34 cellular contexts compared by ENCODE assay signal in the genomic region with DNA sequence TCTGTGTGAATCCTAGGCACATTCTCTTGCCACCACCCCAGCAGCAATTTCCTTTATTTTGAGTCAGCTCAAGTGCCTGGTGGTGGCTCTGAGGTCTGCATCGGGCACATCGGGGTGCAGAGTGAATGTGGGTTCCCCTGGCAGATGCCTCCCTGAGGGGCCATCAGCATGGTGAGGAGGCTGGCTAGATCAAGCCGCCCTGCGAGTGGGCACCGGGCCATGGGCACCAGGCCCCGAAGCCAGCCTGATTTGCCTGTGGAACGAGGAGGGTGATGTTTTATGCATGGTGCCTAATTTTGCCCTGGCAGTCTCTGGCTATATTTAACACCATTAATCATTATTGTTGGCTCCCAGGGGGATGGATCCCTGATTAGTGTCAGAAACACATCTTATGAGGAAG. TPM values are rescaled to one million over a fixed set of nuclear protein-coding genes. Genes with fewer than 3 reads are reported as not detected.
"Had no signal": no experiment of that assay in that cellular context is flagged by ENCODE, and none has a peak within 500 bp of the region (broad histone marks: within the 10 kb centered on the region; RNA-seq: fewer than 3 reads in every experiment).

No MANE protein-coding gene starts in this region.

- H3K36me3 ChIP-seq: adrenal gland, esophagus squamous epithelium, gastroesophageal sphincter, heart right ventricle had no signal

- DNase-seq: activated CD4-positive, alpha-beta memory T cell treated with anti-CD3 and anti-CD28 coated beads, Interleukin-2, amount 10 ng/mL, durations not matched to agents 7 days and 5 days; activated CD4-positive, alpha-beta T cell treated with anti-CD3 and anti-CD28 coated beads for 36 hours; activated CD4-positive, alpha-beta T cell treated with anti-CD3 and anti-CD28 coated beads, Interleukin-2, amount 10 ng/mL, durations not matched to agents 24 days and 14 days; activated CD4-positive, alpha-beta T cell treated with anti-CD3 and anti-CD28 coated beads, Interleukin-2, amount 50 U/mL, for 4 hours; activated CD4-positive, CD25-positive, alpha-beta regulatory T cell; activated CD4-positive, CD25-positive, alpha-beta regulatory T cell treated with anti-CD3 and anti-CD28 coated beads, Interleukin-2, amount 50 U/mL, for 72 hours; activated CD8-positive, alpha-beta memory T cell treated with anti-CD3 and anti-CD28 coated beads, Interleukin-2, amount 50 U/mL, for 48 hours; activated naive CD4-positive, alpha-beta T cell treated with anti-CD3 and anti-CD28 coated beads for 36 hours; activated naive CD8-positive, alpha-beta T cell treated with anti-CD3 and anti-CD28 coated beads for 36 hours; activated naive CD8-positive, alpha-beta T cell treated with anti-CD3 and anti-CD28 coated beads, Interleukin-2, amount 50 U/mL, for 24 hours; activated T-cell treated with anti-CD3 and anti-CD28 coated beads for 4 hours; activated T-cell treated with anti-CD3 and anti-CD28 coated beads, Interleukin-2, amount 50 U/mL, for 24 hours; activated T-cell treated with anti-CD3 and anti-CD28 coated beads, Interleukin-2, amount 50 U/mL, for 72 hours; adrenal gland; amygdala; aorta; body of pancreas; effector CD8-positive, alpha-beta T cell; esophagus squamous epithelium; foreskin melanocyte; heart right ventricle; T-helper 1 cell; T-helper 17 cell; T1000 had no signal

- H3K4me3 Mint-ChIP-seq: activated CD4-positive, alpha-beta memory T cell treated with anti-CD3 and anti-CD28 coated beads, Interleukin-2, amount 10 ng/mL, durations not matched to agents 7 days and 5 days; activated CD4-positive, alpha-beta T cell treated with anti-CD3 and anti-CD28 coated beads for 36 hours; activated CD4-positive, alpha-beta T cell treated with anti-CD3 and anti-CD28 coated beads, Interleukin-2, amount 10 ng/mL, durations not matched to agents 24 days and 14 days; activated naive CD4-positive, alpha-beta T cell treated with anti-CD3 and anti-CD28 coated beads for 36 hours; activated naive CD4-positive, alpha-beta T cell treated with anti-CD3 and anti-CD28 coated beads, Interleukin-2, amount 50 U/mL, for 24 hours; activated naive CD8-positive, alpha-beta T cell treated with anti-CD3 and anti-CD28 coated beads for 36 hours; activated naive CD8-positive, alpha-beta T cell treated with anti-CD3 and anti-CD28 coated beads, Interleukin-2, amount 50 U/mL, for 24 hours; activated T-cell treated with anti-CD3 and anti-CD28 coated beads, Interleukin-2, amount 50 U/mL, for 24 hours; activated T-cell treated with anti-CD3 and anti-CD28 coated beads, Interleukin-2, amount 50 U/mL, for 72 hours; T-helper 17 cell; T-helper 2 cell treated with Interferon-gamma antibody and Interleukin-4, amounts not matched to agents 5 μg/mL and 100 μg/mL, for 36 hours had no signal

- H3K27ac Mint-ChIP-seq: activated CD4-positive, alpha-beta memory T cell treated with anti-CD3 and anti-CD28 coated beads, Interleukin-2, amount 10 ng/mL, durations not matched to agents 7 days and 5 days; activated CD4-positive, alpha-beta T cell treated with anti-CD3 and anti-CD28 coated beads for 36 hours; activated CD4-positive, alpha-beta T cell treated with anti-CD3 and anti-CD28 coated beads, Interleukin-2, amount 10 ng/mL, durations not matched to agents 24 days and 14 days; activated naive CD4-positive, alpha-beta T cell treated with anti-CD3 and anti-CD28 coated beads for 36 hours; activated naive CD4-positive, alpha-beta T cell treated with anti-CD3 and anti-CD28 coated beads, Interleukin-2, amount 50 U/mL, for 24 hours; activated naive CD8-positive, alpha-beta T cell treated with anti-CD3 and anti-CD28 coated beads for 36 hours; activated naive CD8-positive, alpha-beta T cell treated with anti-CD3 and anti-CD28 coated beads, Interleukin-2, amount 50 U/mL, for 24 hours; activated T-cell treated with anti-CD3 and anti-CD28 coated beads, Interleukin-2, amount 50 U/mL, for 24 hours; activated T-cell treated with anti-CD3 and anti-CD28 coated beads, Interleukin-2, amount 50 U/mL, for 72 hours; T-helper 17 cell; T-helper 2 cell treated with Interferon-gamma antibody and Interleukin-4, amounts not matched to agents 5 μg/mL and 100 μg/mL, for 36 hours had no signal

- H3K36me3 Mint-ChIP-seq: activated naive CD4-positive, alpha-beta T cell treated with anti-CD3 and anti-CD28 coated beads, Interleukin-2, amount 50 U/mL, for 24 hours; activated naive CD8-positive, alpha-beta T cell treated with anti-CD3 and anti-CD28 coated beads for 36 hours had no signal

- H3K27me3 ChIP-seq: body of pancreas had no signal

- H3K9me3 Mint-ChIP-seq: activated CD4-positive, alpha-beta T cell treated with anti-CD3 and anti-CD28 coated beads, Interleukin-2, amount 10 ng/mL, durations not matched to agents 24 days and 14 days; activated naive CD4-positive, alpha-beta T cell treated with anti-CD3 and anti-CD28 coated beads for 36 hours; activated naive CD4-positive, alpha-beta T cell treated with anti-CD3 and anti-CD28 coated beads, Interleukin-2, amount 50 U/mL, for 24 hours; activated naive CD8-positive, alpha-beta T cell treated with anti-CD3 and anti-CD28 coated beads for 36 hours; activated naive CD8-positive, alpha-beta T cell treated with anti-CD3 and anti-CD28 coated beads, Interleukin-2, amount 50 U/mL, for 24 hours; activated T-cell treated with anti-CD3 and anti-CD28 coated beads, Interleukin-2, amount 50 U/mL, for 24 hours; activated T-cell treated with anti-CD3 and anti-CD28 coated beads, Interleukin-2, amount 50 U/mL, for 72 hours; T-helper 2 cell treated with Interferon-gamma antibody and Interleukin-4, amounts not matched to agents 5 μg/mL and 100 μg/mL, for 36 hours had no signal

- H3K27me3 Mint-ChIP-seq: activated CD4-positive, alpha-beta memory T cell treated with anti-CD3 and anti-CD28 coated beads, Interleukin-2, amount 10 ng/mL, durations not matched to agents 7 days and 5 days; activated CD4-positive, alpha-beta T cell treated with anti-CD3 and anti-CD28 coated beads, Interleukin-2, amount 10 ng/mL, durations not matched to agents 24 days and 14 days had no signal

- H3K4me1 ChIP-seq: adrenal gland, body of pancreas, esophagus squamous epithelium had no signal

- ATAC-seq: activated CD4-positive, alpha-beta T cell treated with anti-CD3 and anti-CD28 coated beads for 36 hours; activated naive CD8-positive, alpha-beta T cell treated with anti-CD3 and anti-CD28 coated beads, Interleukin-2, amount 50 U/mL, for 24 hours; activated T-cell treated with anti-CD3 and anti-CD28 coated beads, Interleukin-2, amount 50 U/mL, for 72 hours; body of pancreas; gastroesophageal sphincter; T-helper 17 cell had no signal

- H3K9me3 ChIP-seq: adrenal gland, body of pancreas, esophagus squamous epithelium, gastroesophageal sphincter, heart right ventricle had no signal

- H3K27ac ChIP-seq: adrenal gland, body of pancreas, epithelial cell of prostate, esophagus squamous epithelium, gastroesophageal sphincter, heart right ventricle had no signal

- H3K4me3 ChIP-seq: adrenal gland, body of pancreas, esophagus squamous epithelium, gastroesophageal sphincter, heart right ventricle had no signal

- H3K4me1 Mint-ChIP-seq: activated CD4-positive, alpha-beta memory T cell treated with anti-CD3 and anti-CD28 coated beads, Interleukin-2, amount 10 ng/mL, durations not matched to agents 7 days and 5 days; activated CD4-positive, alpha-beta T cell treated with anti-CD3 and anti-CD28 coated beads for 36 hours; activated CD4-positive, alpha-beta T cell treated with anti-CD3 and anti-CD28 coated beads, Interleukin-2, amount 10 ng/mL, durations not matched to agents 24 days and 14 days; activated naive CD4-positive, alpha-beta T cell treated with anti-CD3 and anti-CD28 coated beads, Interleukin-2, amount 50 U/mL, for 24 hours; activated naive CD8-positive, alpha-beta T cell treated with anti-CD3 and anti-CD28 coated beads for 36 hours; activated naive CD8-positive, alpha-beta T cell treated with anti-CD3 and anti-CD28 coated beads, Interleukin-2, amount 50 U/mL, for 24 hours; T-helper 17 cell had no signal

RNA-seq across cellular contexts. Expression of a gene that starts 36.3 kb away (rescaled TPM):
- total RNA-seq: activated CD4-positive, alpha-beta memory T cell treated with anti-CD3 and anti-CD28 coated beads, Interleukin-2, amount 10 ng/mL, durations not matched to agents 7 days and 5 days; activated CD4-positive, alpha-beta T cell treated with anti-CD3 and anti-CD28 coated beads, Interleukin-2, amount 10 ng/mL, durations not matched to agents 24 days and 14 days; activated naive CD8-positive, alpha-beta T cell treated with anti-CD3 and anti-CD28 coated beads for 36 hours; activated T-cell treated with anti-CD3 and anti-CD28 coated beads, Interleukin-2, amount 50 U/mL, for 72 hours; adrenal gland; aorta; body of pancreas; chondrocyte; dermis microvascular lymphatic vessel endothelial cell; endothelial cell of umbilical vein; fibroblast of lung; fibroblast of villous mesenchyme; gastroesophageal sphincter; glomerular endothelial cell; heart right ventricle; T-helper 17 cell had no signal
